In genomic region chr12:45727994-45728624, GRCh38 we compare ENCODE assay signal across 1 cellular context.
TF ChIP-seq lines count a peak whose summit lies in the region.

No MANE protein-coding gene starts in this region.

TF ChIP-seq in endothelial cell of umbilical vein, 7 proteins besides CTCF, POLR2A, EP300 and RAD21:
- no peak for TF ChIP-seq FOS (IDR thresholded peaks at IDR 0.05; ENCODE audit: borderline replicate concordance, insufficient read depth, low read length)
- TF ChIP-seq EZH2 (IDR thresholded peaks at IDR 0.05; ENCODE audit: borderline replicate concordance, low read depth, low read length, severe bottlenecking) = no peak
- no peak for TF ChIP-seq GATA2 (IDR thresholded peaks at IDR 0.05; ENCODE audit: insufficient read depth, insufficient read length, low read depth, low read length)
- TF ChIP-seq MYC (IDR thresholded peaks at IDR 0.05; ENCODE audit: low read depth, low read length) = no peak
- no peak for TF ChIP-seq MAX (IDR thresholded peaks at IDR 0.05; ENCODE audit: insufficient read depth, insufficient read length)
- no peak for TF ChIP-seq POLR2AphosphoS5 (IDR thresholded peaks at IDR 0.05; ENCODE audit: insufficient read depth, low read depth, low read length)
- no peak for TF ChIP-seq JUN (IDR thresholded peaks at IDR 0.05; ENCODE audit: borderline replicate concordance, insufficient read depth, insufficient read length, low read depth)
